ENCODE assay signal across 17 cellular contexts in genomic region chr7:159195926-159196325, GRCh38. TPM values are rescaled to one million over a fixed set of nuclear protein-coding genes. Genes with fewer than 3 reads are reported as not detected.
DNase-seq lines count a peak whose midpoint lies in the region; ATAC-seq and TF ChIP-seq lines count a peak whose summit lies in the region.
"Had no signal": no experiment of that assay in that cellular context is flagged by ENCODE, and none has a peak within 500 bp of the region (broad histone marks: within the 10 kb centered on the region; RNA-seq: fewer than 3 reads in every experiment).

No MANE protein-coding gene starts in this region.

- no peaks in the 10 kb centered on the region for H3K36me3 ChIP-seq in BLaER1
- no peaks in the 10 kb centered on the region for H3K36me3 ChIP-seq in Peyer's patch
- H3K36me3 ChIP-seq: colonic mucosa, esophagus squamous epithelium had no signal

- H3K9me3 ChIP-seq in BLaER1, result no peaks in the 10 kb centered on the region
- no peaks in the 10 kb centered on the region for H3K9me3 ChIP-seq in Peyer's patch
- H3K9me3 ChIP-seq: colonic mucosa, esophagus squamous epithelium had no signal

- peak overlapping the region; percentile 34 to 63 for H3K4me3 Mint-ChIP-seq in effector memory CD8-positive, alpha-beta T cell
- no peak overlapping the region for H3K4me3 Mint-ChIP-seq in activated naive CD8-positive, alpha-beta T cell treated with anti-CD3 and anti-CD28 coated beads for 36 hours

- H3K36me3 Mint-ChIP-seq in effector memory CD8-positive, alpha-beta T cell (ENCODE audit: insufficient read depth), result peaks cover 29% of the 10 kb centered on the region
- no peaks in the 10 kb centered on the region for H3K36me3 Mint-ChIP-seq in activated naive CD8-positive, alpha-beta T cell treated with anti-CD3 and anti-CD28 coated beads for 36 hours

- no peaks in the 10 kb centered on the region for H3K27me3 ChIP-seq in BLaER1
- no peaks in the 10 kb centered on the region for H3K27me3 ChIP-seq in Peyer's patch
- H3K27me3 ChIP-seq: colonic mucosa had no signal

- no peaks in the 10 kb centered on the region for H3K27me3 Mint-ChIP-seq in effector memory CD8-positive, alpha-beta T cell
- no peaks in the 10 kb centered on the region for H3K27me3 Mint-ChIP-seq in activated naive CD8-positive, alpha-beta T cell treated with anti-CD3 and anti-CD28 coated beads for 36 hours

- TF ChIP-seq CTCF in Peyer's patch (IDR thresholded peaks at IDR 0.05), result no peak

- TF ChIP-seq POLR2A in Peyer's patch (IDR thresholded peaks at IDR 0.05), result no peak

- ATAC-seq in effector memory CD8-positive, alpha-beta T cell (replicated peaks), result peak; percentile 69
- ATAC-seq in GM19452 (IDR thresholded peaks at IDR 0.05; ENCODE audit: unreplicated experiment) (no peak), GM18858 (IDR thresholded peaks at IDR 0.05; ENCODE audit: unreplicated experiment) (no peak)
- ATAC-seq: left colon had no signal

- H3K4me1 Mint-ChIP-seq in effector memory CD8-positive, alpha-beta T cell (ENCODE audit: low read depth in 2 of 2), result peaks cover 53 to 69% of the 10 kb centered on the region in 2 donors
- H3K4me1 Mint-ChIP-seq in activated naive CD8-positive, alpha-beta T cell treated with anti-CD3 and anti-CD28 coated beads for 36 hours, result peaks cover 18% of the 10 kb centered on the region

- H3K4me1 ChIP-seq in BLaER1 (peaks cover 95% of the 10 kb centered on the region), Peyer's patch (peaks cover 0 to 11% (median 2%) of the 10 kb centered on the region in 4 donors)
- H3K4me1 ChIP-seq: colonic mucosa had no signal

- DNase-seq in GF-D8 (lab: John Stamatoyannopoulos, UW) (peak; percentile 24), Peyer's patch (no peak), SHP77 treated with DMSO at 0.1 percent for 48 hours (lab: John Stamatoyannopoulos, UW) (no peak)
- DNase-seq in effector memory CD8-positive, alpha-beta T cell, result peak; percentile 41 to 53 (median 43)
- DNase-seq in activated naive CD8-positive, alpha-beta T cell treated with anti-CD3 and anti-CD28 coated beads for 36 hours, result no peak
- DNase-seq: anterior cingulate cortex; colonic mucosa; esophagus squamous epithelium; hippocampal formation; Karpas-422; left colon; NCI-H2081; stimulated activated CD8-positive, alpha-beta memory T cell treated with anti-CD3 and anti-CD28 coated beads, Interleukin-4, amount 100 ng/mL, for 48 hours had no signal

- H3K4me3 ChIP-seq in BLaER1 (no peak overlapping the region), Peyer's patch (no peak overlapping the region)
- H3K4me3 ChIP-seq: colonic mucosa, esophagus squamous epithelium had no signal

- peak overlapping the region; percentile 50; the same call in 1 of the 2 replicates for H3K27ac ChIP-seq in BLaER1
- peak overlapping the region in 3 of 4 donors; percentile 13 to 38 (median 31) for H3K27ac ChIP-seq in Peyer's patch
- H3K27ac ChIP-seq: colonic mucosa, esophagus squamous epithelium had no signal

- H3K27ac Mint-ChIP-seq in effector memory CD8-positive, alpha-beta T cell, result peak overlapping the region; percentile 78 to 93
- H3K27ac Mint-ChIP-seq in activated naive CD8-positive, alpha-beta T cell treated with anti-CD3 and anti-CD28 coated beads for 36 hours, result no peak overlapping the region

- H4K20me1 ChIP-seq in BLaER1, result no peaks in the 10 kb centered on the region

- H3K9ac ChIP-seq in BLaER1, result peak overlapping the region; percentile 30; the same call in 1 of the 2 replicates

- H3K4me2 ChIP-seq in BLaER1, result peak overlapping the region; percentile 83

- no peaks in the 10 kb centered on the region for H3K9me3 Mint-ChIP-seq in effector memory CD8-positive, alpha-beta T cell
- H3K9me3 Mint-ChIP-seq in activated naive CD8-positive, alpha-beta T cell treated with anti-CD3 and anti-CD28 coated beads for 36 hours, result no peaks in the 10 kb centered on the region

RNA-seq across cellular contexts. Expression of gene VIPR2, which starts 51.3 kb away (rescaled TPM):
- total RNA-seq in Peyer's patch, result 1 to 10 TPM in 3 of 4 donors, under 1 TPM in 1; 0.53 to 2.5 (median 1.8) TPM
- not detected for total RNA-seq in activated naive CD8-positive, alpha-beta T cell treated with anti-CD3 and anti-CD28 coated beads for 36 hours
- total RNA-seq: myocyte had no signal

Comparison
In these comparisons a context has a peak if more than half of its experiments do, and no peak if none do; other contexts are left out.
1. DNase-seq: peak in GF-D8 (single experiment) and effector memory CD8-positive, alpha-beta T cell (3 of 3); none in Peyer's patch (0 of 3), activated naive CD8-positive, alpha-beta T cell treated with anti-CD3 and anti-CD28 coated beads for 36 hours (single experiment) and SHP77 treated with DMSO at 0.1 percent for 48 hours (single experiment).